ENCODE assay signal across 26 cellular contexts in the genomic region with DNA sequence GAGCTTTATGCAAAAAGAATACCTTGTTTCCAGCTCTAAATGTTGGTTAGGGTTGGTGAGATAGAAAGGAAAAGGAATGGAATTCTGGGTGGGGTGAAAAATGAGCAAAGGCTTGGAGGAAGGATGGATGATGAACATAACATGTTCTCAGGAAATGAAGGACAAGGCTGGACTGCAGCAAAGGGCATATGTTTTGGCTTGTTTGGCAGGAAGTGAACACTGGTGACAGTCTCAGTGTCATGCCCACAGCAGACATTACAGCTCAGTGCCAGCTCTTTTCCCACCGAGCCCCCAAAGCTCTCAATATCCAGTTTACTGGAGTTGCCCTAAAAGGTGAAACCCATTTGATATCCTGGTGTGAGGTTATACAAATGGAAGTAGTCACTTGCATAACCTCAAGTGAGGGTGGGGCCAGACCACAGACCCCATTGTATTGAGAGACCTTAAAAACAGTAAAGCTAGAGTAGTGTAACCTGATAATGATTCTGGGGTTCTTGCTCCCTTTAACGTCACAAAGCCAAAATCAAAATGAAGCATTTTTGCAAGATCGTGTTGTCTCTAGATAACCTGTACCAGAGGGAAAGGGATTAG.
A peak's percentile ranks its signal among the peaks of the same experiment; 100 is the strongest.
DNase-seq lines count a peak whose midpoint lies in the region; FAIRE-seq and TF ChIP-seq lines count a peak whose summit lies in the region.
"Had no signal": no experiment of that assay in that cellular context is flagged by ENCODE, and none has a peak within 500 bp of the region (broad histone marks: within the 10 kb centered on the region; RNA-seq: fewer than 3 reads in every experiment).

No MANE protein-coding gene starts in this region.

- H3K9ac ChIP-seq in HUES48 (ENCODE audit: low read depth, low read length) (no peak overlapping the region), H1 (replicated peaks in 1 of 4; ENCODE audit: extremely low read depth in 1 of 4, low read depth in 3 of 4, low read length in 3 of 4) (no peak overlapping the region), keratinocyte (ENCODE audit: control insufficient read depth, extremely low read depth, insufficient read depth, low read length) (no peak overlapping the region), SK-N-SH (no peak overlapping the region)

- TF ChIP-seq EP300 in H1 (IDR thresholded peaks at IDR 0.05; ENCODE audit: borderline replicate concordance in 1 of 2, low read depth in 2 of 2, low read length in 2 of 2), result no peak
- no peak for TF ChIP-seq EP300 in SK-N-SH (IDR thresholded peaks at IDR 0.05; ENCODE audit: borderline replicate concordance in 1 of 2, low read depth in 1 of 2, low read length in 1 of 2)

- H3K4me1 ChIP-seq in HUES48 (ENCODE audit: control insufficient read depth, insufficient read depth, low read length), result peaks cover 16% of the 10 kb centered on the region
- peaks cover 3 to 8% (median 4%) of the 10 kb centered on the region in 4 experiments; a peak in 6 of 7 replicates for H3K4me1 ChIP-seq in H1 (replicated peaks in 1 of 4; ENCODE audit: control insufficient read depth in 3 of 4, insufficient read depth in 4 of 4, low read length in 3 of 4)
- H3K4me1 ChIP-seq in keratinocyte (ENCODE audit: control insufficient read depth, extremely low read depth, insufficient read depth, low read length), result peaks cover 11% of the 10 kb centered on the region
- H3K4me1 ChIP-seq in SK-N-SH (ENCODE audit: control insufficient read depth in 1 of 2, insufficient read depth in 2 of 2, low read depth in 1 of 2, low read length in 1 of 2), result peaks cover 0 to 4% of the 10 kb centered on the region in 2 experiments; a peak in 1 of 4 replicates

- TF ChIP-seq CTCF in H1 (IDR thresholded peaks at IDR 0.05; ENCODE audit: control extremely low read depth in 1 of 3, insufficient read depth in 1 of 3, low read depth in 1 of 3, low read length in 3 of 3) (no peak), keratinocyte (optimal IDR thresholded peaks at IDR 0.05 in 1 of 3, IDR thresholded peaks at IDR 0.05 in 1 of 3, conservative IDR thresholded peaks at IDR 0.05 in 1 of 3; ENCODE audit: extremely low read depth in 1 of 3, insufficient read depth in 2 of 3, low read length in 3 of 3) (no peak), SK-N-SH (IDR thresholded peaks at IDR 0.05) (no peak)

- H3K27me3 ChIP-seq in HUES48 (ENCODE audit: control insufficient read depth, insufficient read depth, low read length) (no peaks in the 10 kb centered on the region), H1 (replicated peaks in 1 of 4; ENCODE audit: control insufficient read depth in 3 of 4, extremely low read depth in 1 of 4, insufficient read depth in 3 of 4, low read length in 3 of 4) (no peaks in the 10 kb centered on the region), keratinocyte (ENCODE audit: control insufficient read depth, extremely low read depth, insufficient read depth, low read length) (no peaks in the 10 kb centered on the region), SK-N-SH (ENCODE audit: insufficient read depth) (no peaks in the 10 kb centered on the region)
- H3K27me3 ChIP-seq: esophagus squamous epithelium had no signal

- H2BK5ac ChIP-seq in H1 (ENCODE audit: low read depth, low read length), result no peak overlapping the region

- no peaks in the 10 kb centered on the region for H4K20me1 ChIP-seq in H1 (replicated peaks in 1 of 2; ENCODE audit: control insufficient read depth in 1 of 2, insufficient read depth in 2 of 2, low read length in 2 of 2)
- H4K20me1 ChIP-seq in keratinocyte (ENCODE audit: control insufficient read depth, extremely low read depth, insufficient read depth, low read length), result no peaks in the 10 kb centered on the region
- no peaks in the 10 kb centered on the region for H4K20me1 ChIP-seq in SK-N-SH (ENCODE audit: insufficient read depth)

- no peak for TF ChIP-seq RAD21 in H1 (IDR thresholded peaks at IDR 0.05 in 1 of 2, conservative IDR thresholded peaks at IDR 0.05 in 1 of 2; ENCODE audit: low read depth in 2 of 2, low read length in 2 of 2)
- TF ChIP-seq RAD21 in SK-N-SH (IDR thresholded peaks at IDR 0.05; ENCODE audit: low read length), result no peak

- H2AK5ac ChIP-seq in H1 (ENCODE audit: low read depth, low read length), result 0 out of 2 replicates have a peak overlapping the region, but pooled peaks have one; percentile 17

- FAIRE-seq in H1 (lab: Jason Lieb, UNC), result peak; percentile 87
- FAIRE-seq in keratinocyte (lab: Jason Lieb, UNC), result peak; percentile 44
- FAIRE-seq: frontal cortex had no signal

- H3K18ac ChIP-seq in H1 (ENCODE audit: extremely low read depth, low read length), result no peak overlapping the region

- dilution Hi-C loops in keratinocyte (cut with MboI; ENCODE audit: extremely low pct_ligation_motif_present, low sequenced_read_pairs), result no loop called here

- H3K23me2 ChIP-seq in H1 (ENCODE audit: low read depth, low read length), result no peaks in the 10 kb centered on the region

- no peak overlapping the region for H4K8ac ChIP-seq in H1 (ENCODE audit: extremely low read depth, insufficient read depth, low read length)

- H3K4me3 ChIP-seq in HUES48 (ENCODE audit: low read depth, low read length) (peak overlapping the region; percentile 12), H1 (ENCODE audit: extremely low read depth in 1 of 4, insufficient read depth in 2 of 4, low read depth in 3 of 4, low read length in 4 of 4) (no peak overlapping the region), keratinocyte (ENCODE audit: control insufficient read depth in 2 of 3, extremely low read depth in 1 of 3, insufficient read depth in 2 of 3, low read depth in 1 of 3, low read length in 3 of 3) (no peak overlapping the region), SK-N-SH (ENCODE audit: low read depth in 2 of 2, low read length in 1 of 2) (no peak overlapping the region)
- H3K4me3 ChIP-seq: esophagus squamous epithelium had no signal

- DNase-seq in DMS53 (lab: John Stamatoyannopoulos, UW) (peak; percentile 32), DMS53 treated with DMSO at 0.1 percent for 48 hours (lab: John Stamatoyannopoulos, UW; ENCODE audit: unreplicated experiment) (no peak), H1 (ENCODE audit: low read depth in 1 of 2, low spot score in 2 of 2) (no peak), keratinocyte (ENCODE audit: low read depth, low spot score) (no peak), SK-N-SH (no peak), AG08395 (ENCODE audit: low spot score) (no peak), SKM-1 treated with dmso at 0.1 percent for 144 hours (lab: John Stamatoyannopoulos, UW; ENCODE audit: unreplicated experiment) (no peak)
- DNase-seq: 8988T; activated B cell treated with CpG ODN at 0.5 μM for 24 hours; activated CD4-positive, alpha-beta T cell treated with anti-CD3 and anti-CD28 coated beads, Interleukin-2, amount 50 U/mL, for 4 hours; activated CD8-positive, alpha-beta memory T cell treated with anti-CD3 and anti-CD28 coated beads, Interleukin-2, amount 50 U/mL, for 48 hours; CD8-positive, alpha-beta memory T cell; DMS153; esophagus squamous epithelium; GDM1; hypothalamus; KBM-7; kidney glomerular epithelial cell; MM.1S; NCI-H1417 treated with DMSO at 0.1 percent for 48 hours; NCI-H2171; NCI-H526 treated with DMSO at 0.1 percent for 48 hours; T1000; trophoblast cell had no signal

- H3K79me1 ChIP-seq in H1 (ENCODE audit: low read depth, low read length), result no peaks in the 10 kb centered on the region

- H3F3A ChIP-seq in SK-N-SH (replicated peaks; ENCODE audit: insufficient read depth), result no peaks in the 10 kb centered on the region

- H4K91ac ChIP-seq in H1 (replicated peaks; ENCODE audit: insufficient read length, low read length), result no peak overlapping the region

- TF ChIP-seq POLR2A in H1 (IDR thresholded peaks at IDR 0.05; ENCODE audit: control extremely low read depth in 1 of 2, low read depth in 2 of 2, low read length in 2 of 2), result no peak

- no peak overlapping the region for H2AFZ ChIP-seq in H1 (ENCODE audit: low read length)
- no peak overlapping the region for H2AFZ ChIP-seq in keratinocyte (ENCODE audit: control insufficient read depth, low read length)
- H2AFZ ChIP-seq in SK-N-SH (ENCODE audit: low read depth), result no peak overlapping the region

- POLR2A ChIA-PET in H1 (lab: Charles Lee; ENCODE audit: partially characterized antibody), result no interaction called here
- POLR2A ChIA-PET in SK-N-SH (lab: Yijun Ruan, JAX), result interaction anchor here (0.6 kb wide), 1 partner anchor 483 kb away, joined by 4 read pairs; no protein-coding TSS in a partner anchor

- H2BK15ac ChIP-seq in H1 (ENCODE audit: low read length), result no peak overlapping the region

- peak overlapping the region; percentile 77; the same call in 1 of the 2 replicates for H2BK12ac ChIP-seq in H1 (ENCODE audit: low read depth, low read length)

- H3K9me3 ChIP-seq in HUES48 (ENCODE audit: control insufficient read depth, insufficient read depth, low read length) (no peaks in the 10 kb centered on the region), H1 (ENCODE audit: insufficient read depth in 2 of 2, low read depth in 1 of 2, low read length in 1 of 2) (no peaks in the 10 kb centered on the region), keratinocyte (ENCODE audit: control insufficient read depth, low read depth, low read length) (no peaks in the 10 kb centered on the region), SK-N-SH (no peaks in the 10 kb centered on the region)
- H3K9me3 ChIP-seq: esophagus squamous epithelium had no signal

- H3K4me2 ChIP-seq in H1 (ENCODE audit: insufficient read depth in 1 of 2, low read depth in 2 of 2, low read length in 2 of 2) (peak overlapping the region; percentile 45 to 48; a peak in 3 of 4 replicates), keratinocyte (ENCODE audit: control insufficient read depth, extremely low read depth, insufficient read depth, low read depth, low read length) (peak overlapping the region; percentile 27), SK-N-SH (no peak overlapping the region)

- H2BK20ac ChIP-seq in H1 (ENCODE audit: low read length), result peak overlapping the region; percentile 24; the same call in 1 of the 2 replicates

- H3K27ac ChIP-seq in HUES48 (ENCODE audit: low read depth, low read length) (no peak overlapping the region), H1 (ENCODE audit: low read depth, low read length) (no peak overlapping the region), keratinocyte (ENCODE audit: control insufficient read depth, insufficient read depth, low read length) (no peak overlapping the region), SK-N-SH (ENCODE audit: low read depth in 2 of 2, low read length in 1 of 2) (no peak overlapping the region)

- H3K9me1 ChIP-seq in keratinocyte (ENCODE audit: control insufficient read depth, extremely low read depth, insufficient read depth, low read length), result no peaks in the 10 kb centered on the region

- no peak overlapping the region for H3K56ac ChIP-seq in H1 (replicated peaks; ENCODE audit: insufficient read length, low read depth, low read length)

- H3K4ac ChIP-seq in H1 (replicated peaks; ENCODE audit: insufficient read length, low read depth, low read length), result no peak overlapping the region

- 25% methylated on average over 3 of the region's 3 CpGs; no CpG with 5 or more reads in 1 of the 2 experiments for WGBS in H1 (ENCODE audit: extremely low coverage in 1 of 2, insufficient coverage in 1 of 2, insufficient read length in 1 of 2, insufficient replicate concordance in 2 of 2, low coverage in 1 of 2, low lambda C conversion rate in 2 of 2, missing lambda C conversion rate in 1 of 2), 2 experiments
- 100% methylated on average over 2 of the region's 3 CpGs for WGBS in SK-N-SH (ENCODE audit: low lambda C conversion rate)

- H3K23ac ChIP-seq in H1 (ENCODE audit: insufficient read length), result no peak overlapping the region

- H2BK120ac ChIP-seq in H1 (replicated peaks; ENCODE audit: low read depth, low read length), result no peak overlapping the region

- no peaks in the 10 kb centered on the region for H3K36me3 ChIP-seq in HUES48 (ENCODE audit: control insufficient read depth, insufficient read depth, low read length)
- no peaks in the 10 kb centered on the region for H3K36me3 ChIP-seq in H1 (ENCODE audit: control insufficient read depth in 2 of 4, insufficient read depth in 4 of 4, low read length in 3 of 4)
- H3K36me3 ChIP-seq in keratinocyte (ENCODE audit: control insufficient read depth in 2 of 2, extremely low read depth in 1 of 2, insufficient read depth in 2 of 2, low read length in 2 of 2), result peaks cover 3 to 14% of the 10 kb centered on the region in 2 experiments
- H3K36me3 ChIP-seq in SK-N-SH (replicated peaks in 1 of 2; ENCODE audit: control insufficient read depth in 1 of 2, insufficient read depth in 2 of 2, low read length in 1 of 2), result peaks cover 0 to 18% of the 10 kb centered on the region in 2 experiments

- CTCF ChIA-PET in H1 (lab: Charles Lee; ENCODE audit: partially characterized antibody), result interaction anchor here (0.9 to 1.2 kb wide), 3 partner anchors 39 to 303 kb away, joined by 3 read pairs; no protein-coding TSS in a partner anchor
- CTCF ChIA-PET in SK-N-SH (lab: Yijun Ruan, JAX), result interaction anchor here (0.6 to 1.5 kb wide), 4 partner anchors 14 to 1001 kb away, joined by 3 to 6 read pairs (median 4); no protein-coding TSS in a partner anchor

- H3K79me2 ChIP-seq in H1 (ENCODE audit: control insufficient read depth in 1 of 2, insufficient read depth in 2 of 2, low read length in 2 of 2) (no peaks in the 10 kb centered on the region), keratinocyte (ENCODE audit: control insufficient read depth, insufficient read depth, low read length) (no peaks in the 10 kb centered on the region), SK-N-SH (ENCODE audit: insufficient read depth) (no peaks in the 10 kb centered on the region)

- H3K9me2 ChIP-seq in SK-N-SH, result no peaks in the 10 kb centered on the region

- H4K5ac ChIP-seq in H1 (ENCODE audit: insufficient read length, low read depth, low read length), result no peak overlapping the region

- H3K14ac ChIP-seq in H1 (ENCODE audit: insufficient read length), result no peak overlapping the region
